In genomic region chr15:50071551-50072258, GRCh38 we compare ENCODE assay signal across 20 cellular contexts. TPM values are rescaled to one million over a fixed set of nuclear protein-coding genes. Genes with fewer than 3 reads are reported as not detected.
DNase-seq lines count a peak whose midpoint lies in the region; ATAC-seq, FAIRE-seq and TF ChIP-seq lines count a peak whose summit lies in the region.
"Had no signal": no experiment of that assay in that cellular context is flagged by ENCODE, and none has a peak within 500 bp of the region (broad histone marks: within the 10 kb centered on the region; RNA-seq: fewer than 3 reads in every experiment).

No MANE protein-coding gene starts in this region.

- WGBS in K562 (ENCODE audit: insufficient coverage, low coverage, missing lambda C conversion rate), result 0% methylated on average over 1 of the region's 1 CpG

- H3K27me3 Mint-ChIP-seq in activated CD4-positive, alpha-beta T cell treated with anti-CD3 and anti-CD28 coated beads, Interleukin-2, amount 10 ng/mL, durations not matched to agents 24 days and 14 days, result no peaks in the 10 kb centered on the region

- intact Hi-C loops in activated CD4-positive, alpha-beta T cell treated with anti-CD3 and anti-CD28 coated beads, Interleukin-2, amount 10 ng/mL, durations not matched to agents 24 days and 14 days (cut with micrococcal nuclease), result no loop called here
- intact Hi-C loops in K562 (cut with micrococcal nuclease) (no loop called here), gastrocnemius medialis (cut with DNase I; ENCODE audit: low total_unique reads) (no loop called here)

- H3K36me3 ChIP-seq in K562 (ENCODE audit: control insufficient read depth, insufficient read depth, low read length) (no peaks in the 10 kb centered on the region), gastrocnemius medialis (no peaks in the 10 kb centered on the region)
- H3K36me3 ChIP-seq: BLaER1 had no signal

- CTCF ChIA-PET in K562 (lab: Yijun Ruan, JAX; ENCODE audit: low intra/inter-chr PET ratio), result no interaction called here

- H3K4me1 ChIP-seq in K562 (replicated peaks in 1 of 2; ENCODE audit: control insufficient read depth in 2 of 2, insufficient read depth in 2 of 2, low read length in 2 of 2), result peaks cover 0 to 11% of the 10 kb centered on the region in 2 experiments; a peak in 2 of 5 replicates
- H3K4me1 ChIP-seq in gastrocnemius medialis, result no peaks in the 10 kb centered on the region
- H3K4me1 ChIP-seq: BLaER1 had no signal

- no peaks in the 10 kb centered on the region for H4K20me1 ChIP-seq in K562 (replicated peaks; ENCODE audit: control insufficient read depth, insufficient read depth, low read length)
- H4K20me1 ChIP-seq: BLaER1 had no signal

- peaks cover 11% of the 10 kb centered on the region for H3K9me3 Mint-ChIP-seq in activated CD4-positive, alpha-beta T cell treated with anti-CD3 and anti-CD28 coated beads, Interleukin-2, amount 10 ng/mL, durations not matched to agents 24 days and 14 days
- H3K9me3 Mint-ChIP-seq: CD8-positive, alpha-beta T cell; GM23338; IgD-negative memory B cell had no signal

- POLR2A ChIA-PET in K562 (lab: Yijun Ruan, JAX), result interaction anchor here (1.4 kb wide), 1 partner anchor 12 kb away, joined by 3 read pairs; no protein-coding TSS in a partner anchor

- TF ChIP-seq CTCF in K562 (IDR thresholded peaks at IDR 0.05 in 2 of 3, conservative IDR thresholded peaks at IDR 0.05 in 1 of 3; ENCODE audit: insufficient read depth in 2 of 3, low read depth in 1 of 3, low read length in 3 of 3) (no peak), gastrocnemius medialis (IDR thresholded peaks at IDR 0.05 in 4 of 5, conservative IDR thresholded peaks at IDR 0.05 in 1 of 5) (no peak)

- no peaks in the 10 kb centered on the region for H3K79me2 ChIP-seq in K562 (ENCODE audit: control insufficient read depth, insufficient read depth, low read length)

- no peak overlapping the region for H3K9ac ChIP-seq in K562 (ENCODE audit: insufficient read depth in 1 of 2, low read depth in 2 of 2, low read length in 2 of 2)
- H3K9ac ChIP-seq: BLaER1 had no signal

- no peak overlapping the region for H3K4me3 Mint-ChIP-seq in activated CD4-positive, alpha-beta T cell treated with anti-CD3 and anti-CD28 coated beads, Interleukin-2, amount 10 ng/mL, durations not matched to agents 24 days and 14 days
- H3K4me3 Mint-ChIP-seq: CD8-positive, alpha-beta T cell; GM23338 had no signal

- BruUV-seq in K562 (replicated peaks; lab: Mats Ljungman, UMichigan), result no TSS peak

- FAIRE-seq in K562 (lab: Jason Lieb, UNC), result no peak
- FAIRE-seq: GM12892, GM18507, H54, HepG2 had no signal

- no peaks in the 10 kb centered on the region for H3K27me3 ChIP-seq in K562 (ENCODE audit: control insufficient read depth in 2 of 2, insufficient read depth in 2 of 2, low read length in 2 of 2)
- H3K27me3 ChIP-seq in gastrocnemius medialis, result no peaks in the 10 kb centered on the region
- H3K27me3 ChIP-seq: BLaER1 had no signal

- no peaks in the 10 kb centered on the region for H3K9me1 ChIP-seq in K562 (ENCODE audit: control insufficient read depth, insufficient read depth, low read length)

- no peak for TF ChIP-seq RAD21 in K562 (CRISPR knock-in tag; conservative IDR thresholded peaks at IDR 0.05 in 1 of 2, IDR thresholded peaks at IDR 0.05 in 1 of 2)

- in situ Hi-C loops in K562 (cut with MboI), result no loop called here
- in situ Hi-C loops in gastrocnemius medialis (cut with MboI; ENCODE audit: low sequenced_read_pairs in 4 of 4), result no loop called here

- H3K4me3 ChIP-seq in K562 (no peak overlapping the region), gastrocnemius medialis (no peak overlapping the region)
- H3K4me3 ChIP-seq: BLaER1, GM23338 had no signal

- H3K27ac Mint-ChIP-seq in activated CD4-positive, alpha-beta T cell treated with anti-CD3 and anti-CD28 coated beads, Interleukin-2, amount 10 ng/mL, durations not matched to agents 24 days and 14 days, result no peak overlapping the region
- H3K27ac Mint-ChIP-seq: CD8-positive, alpha-beta T cell; GM23338; IgD-negative memory B cell had no signal

- ATAC-seq in K562 (no peak), gastrocnemius medialis (no peak), HG03097 (IDR thresholded peaks at IDR 0.05; ENCODE audit: low FRiP score, unreplicated experiment) (no peak), GM21526 (IDR thresholded peaks at IDR 0.05; ENCODE audit: low FRiP score, unreplicated experiment) (no peak)
- ATAC-seq: CD8-positive, alpha-beta T cell; GM23338; HepG2 had no signal

- TF ChIP-seq EP300 in K562 (IDR thresholded peaks at IDR 0.05; ENCODE audit: low read length), result no peak

- peaks cover 40% of the 10 kb centered on the region for H3K36me3 Mint-ChIP-seq in activated CD4-positive, alpha-beta T cell treated with anti-CD3 and anti-CD28 coated beads, Interleukin-2, amount 10 ng/mL, durations not matched to agents 24 days and 14 days (ENCODE audit: low read depth)
- H3K36me3 Mint-ChIP-seq: CD8-positive, alpha-beta T cell had no signal

- DNase-seq in activated CD4-positive, alpha-beta T cell treated with anti-CD3 and anti-CD28 coated beads, Interleukin-2, amount 10 ng/mL, durations not matched to agents 24 days and 14 days, result peak; percentile 44
- DNase-seq in activated CD4-positive, alpha-beta T cell treated with anti-CD3 and anti-CD28 coated beads, Interleukin-2, amount 50 U/mL, for 48 hours, result no peak
- DNase-seq in NCI-H82 (lab: John Stamatoyannopoulos, UW) (peak; percentile 86), K562 (ENCODE audit: extremely low read depth in 1 of 4, low spot score in 3 of 4) (no peak), gastrocnemius medialis (no peak), kidney tubule cell (ENCODE audit: low spot score) (no peak)
- DNase-seq: 8988T; Calu3; CD8-positive, alpha-beta T cell; GDM1; HCEC 1CT had no signal

- no peak overlapping the region for H2AFZ ChIP-seq in K562 (ENCODE audit: low read depth, low read length)
- H2AFZ ChIP-seq: GM23338 had no signal

- peaks cover 11% of the 10 kb centered on the region for H3K4me1 Mint-ChIP-seq in activated CD4-positive, alpha-beta T cell treated with anti-CD3 and anti-CD28 coated beads, Interleukin-2, amount 10 ng/mL, durations not matched to agents 24 days and 14 days

- H3K27ac ChIP-seq in K562 (ENCODE audit: extremely low read depth, low read depth, low read length), result no peak overlapping the region
- H3K27ac ChIP-seq in gastrocnemius medialis, result no peak overlapping the region
- H3K27ac ChIP-seq: BLaER1 had no signal

- H3K4me2 ChIP-seq in K562 (ENCODE audit: insufficient read depth, low read length), result no peak overlapping the region
- H3K4me2 ChIP-seq: BLaER1, GM23338 had no signal

- H3K9me3 ChIP-seq in K562 (replicated peaks; ENCODE audit: control insufficient read depth, insufficient read depth, low read depth, low read length) (no peaks in the 10 kb centered on the region), gastrocnemius medialis (no peaks in the 10 kb centered on the region)
- H3K9me3 ChIP-seq: BLaER1 had no signal

- TF ChIP-seq POLR2A in K562 (conservative IDR thresholded peaks at IDR 0.05) (no peak), gastrocnemius medialis (IDR thresholded peaks at IDR 0.05) (no peak)

TF ChIP-seq in K562, 482 proteins besides CTCF, POLR2A, EP300 and RAD21:
- no peak for TF ChIP-seq FOS (IDR thresholded peaks at IDR 0.05; ENCODE audit: extremely low read depth, insufficient read length)
- peak in 1 of 2 experiments; percentile 96; a peak in 2 of 4 replicates for TF ChIP-seq MCM7 (IDR thresholded peaks at IDR 0.05)
- TF ChIP-seq DACH1 (IDR thresholded peaks at IDR 0.05; ENCODE audit: partially characterized antibody), result peak; percentile 88
- no peak for TF ChIP-seq TEAD2 (tag; IDR thresholded peaks at IDR 0.05)

RNA-seq across cellular contexts. Expression of gene ATP8B4, which starts 47.3 kb away (rescaled TPM):
- total RNA-seq in activated CD4-positive, alpha-beta T cell treated with anti-CD3 and anti-CD28 coated beads, Interleukin-2, amount 10 ng/mL, durations not matched to agents 24 days and 14 days, result 29.9 and 38.5 TPM in 2 replicates
- 0.25 and 0.76 TPM in 2 replicates for total RNA-seq in K562 (2011; cell fraction: chromatin; rRNA removed; ENCODE audit: low replicate concordance)
- 0.33 TPM in 1 of 2 replicates, not detected in the other for total RNA-seq in K562 (2011; cell fraction: nucleolus; rRNA removed)
- total RNA-seq in K562 (2011; cell fraction: nucleoplasm; rRNA removed), result 0.15 and 0.92 TPM in 2 replicates
- 0.54 and 0.65 TPM in 2 replicates for total RNA-seq in K562 (2014; rRNA removed)
- total RNA-seq in K562 (2014; rRNA removed; fragmentation: Illumina TruSeq; extraction: Trizol), result 0.44 and 0.99 TPM in 2 replicates
- total RNA-seq in K562 (2015; rRNA removed; fragmentation: Illumina TruSeq; extraction: Trizol), result 1.6 and 2.5 TPM in 2 replicates
- total RNA-seq in K562 (2021), result 0.51 and 0.69 TPM in 2 replicates
- 0.15 and 0.18 TPM in 2 replicates for polyA plus RNA-seq in K562 (2011; rRNA removed)
- 0.03 TPM in 1 of 2 replicates, not detected in the other for polyA plus RNA-seq in K562 (2011; cell fraction: cytosol; rRNA removed)
- 0.27 and 0.41 TPM in 2 replicates for polyA plus RNA-seq in K562 (2011; cell fraction: nucleus; rRNA removed)
- 0.49 and 1.9 TPM in 2 replicates for polyA plus RNA-seq in K562 (2012)
- 0.15 and 0.40 TPM in 2 replicates for polyA plus RNA-seq in K562 (2014; fragmentation: Illumina TruSeq; extraction: Trizol)
- polyA plus RNA-seq in K562 (2014; fragmentation: Nextera tagmentation; extraction: Ambion mirVana), result under 1 TPM; 0.14 to 0.15 TPM
- polyA plus RNA-seq in K562 (2014; rRNA removed), result 0.48 and 0.88 TPM in 2 replicates
- 0.24 and 0.42 TPM in 2 replicates for polyA minus RNA-seq in K562 (2011; rRNA and poly(A)+ RNA removed)
- not detected in 2 replicates for polyA minus RNA-seq in K562 (2011; cell fraction: cytosol; rRNA and poly(A)+ RNA removed)
- polyA minus RNA-seq in K562 (2011; cell fraction: nucleus; rRNA and poly(A)+ RNA removed), result 0.81 and 0.89 TPM in 2 replicates
- total RNA-seq in gastrocnemius medialis, result 1 to 10 TPM; 1.7 to 3.4 (median 2.4) TPM
- polyA plus RNA-seq: GM23338, IgD-negative memory B cell had no signal

Comparison
In these comparisons a context has a peak if more than half of its experiments do, and no peak if none do; other contexts are left out.
1. DNase-seq: peak in activated CD4-positive, alpha-beta T cell treated with anti-CD3 and anti-CD28 coated beads, Interleukin-2, amount 10 ng/mL, durations not matched to agents 24 days and 14 days (single experiment) and NCI-H82 (single experiment); none in activated CD4-positive, alpha-beta T cell treated with anti-CD3 and anti-CD28 coated beads, Interleukin-2, amount 50 U/mL, for 48 hours (0 of 2), K562 (0 of 4), gastrocnemius medialis (0 of 2) and kidney tubule cell (single experiment).